In genomic region chr1:3889952-3890351, GRCh38 we compare ENCODE assay signal across 17 cellular contexts. TPM values are rescaled to one million over a fixed set of nuclear protein-coding genes. Genes with fewer than 3 reads are reported as not detected.
DNase-seq lines count a peak whose midpoint lies in the region; ATAC-seq and TF ChIP-seq lines count a peak whose summit lies in the region.
"Had no signal": no experiment of that assay in that cellular context is flagged by ENCODE, and none has a peak within 500 bp of the region (broad histone marks: within the 10 kb centered on the region; RNA-seq: fewer than 3 reads in every experiment).

No MANE protein-coding gene starts in this region.

- H2BK120ac ChIP-seq in H9 (ENCODE audit: low read depth, low read length, poor library complexity, severe bottlenecking), result no peak overlapping the region

- H3K4me2 ChIP-seq in H9 (ENCODE audit: insufficient read depth, insufficient read length, low read length), result no peak overlapping the region

- no peaks in the 10 kb centered on the region for H3K23me2 ChIP-seq in H9 (ENCODE audit: insufficient read length, low read depth, low read length, poor library complexity, severe bottlenecking)

- no peak overlapping the region for H2AFZ ChIP-seq in H9 (ENCODE audit: low read length)

- no peaks in the 10 kb centered on the region for H3K27me3 Mint-ChIP-seq in activated CD4-positive, alpha-beta T cell treated with anti-CD3 and anti-CD28 coated beads, Interleukin-2, amount 10 ng/mL, durations not matched to agents 24 days and 14 days
- no peaks in the 10 kb centered on the region; the same call in 1 of the 2 replicates for H3K27me3 Mint-ChIP-seq in H9 (ENCODE audit: low read depth)
- H3K27me3 Mint-ChIP-seq in activated T-helper 17 cell treated with anti-CD3 and anti-CD28 coated beads, Interleukin-2, amount 50 U/mL, for 72 hours, result no peaks in the 10 kb centered on the region
- H3K27me3 Mint-ChIP-seq in naive thymus-derived CD8-positive, alpha-beta T cell, result no peaks in the 10 kb centered on the region

- H2AK5ac ChIP-seq in H9 (ENCODE audit: insufficient read length, low read length), result no peak overlapping the region

- H3K4me1 ChIP-seq in H9 (ENCODE audit: insufficient read depth, low read length), result no peaks in the 10 kb centered on the region
- H3K4me1 ChIP-seq: BE2C had no signal

- H4K20me1 ChIP-seq in H9 (ENCODE audit: control insufficient read depth, insufficient read depth, insufficient read length), result no peaks in the 10 kb centered on the region

- no peak overlapping the region for H4K8ac ChIP-seq in H9 (replicated peaks; ENCODE audit: insufficient read length, low read depth, low read length)

- H3T11ph ChIP-seq in H9 (ENCODE audit: low read length), result no peak overlapping the region

- H2BK12ac ChIP-seq in H9 (ENCODE audit: insufficient read length, low read depth, low read length), result no peak overlapping the region

- H3K36me3 Mint-ChIP-seq in activated CD4-positive, alpha-beta T cell treated with anti-CD3 and anti-CD28 coated beads, Interleukin-2, amount 10 ng/mL, durations not matched to agents 24 days and 14 days (ENCODE audit: low read depth), result peaks cover 48% of the 10 kb centered on the region
- H3K36me3 Mint-ChIP-seq in H9 (ENCODE audit: insufficient read depth in 1 of 3, low read depth in 3 of 3), result peaks cover 23 to 44% (median 40%) of the 10 kb centered on the region in 3 experiments; a peak in 6 of 7 replicates
- peaks cover 71% of the 10 kb centered on the region for H3K36me3 Mint-ChIP-seq in activated T-helper 17 cell treated with anti-CD3 and anti-CD28 coated beads, Interleukin-2, amount 50 U/mL, for 72 hours (ENCODE audit: low read depth)
- peaks cover 5 to 65% (median 15%) of the 10 kb centered on the region in 3 donors for H3K36me3 Mint-ChIP-seq in naive thymus-derived CD8-positive, alpha-beta T cell

- H3K79me2 ChIP-seq in H9 (ENCODE audit: insufficient read depth, low read length), result peaks cover 4% of the 10 kb centered on the region; the same call in 1 of the 2 replicates

- H3K14ac ChIP-seq in H9 (ENCODE audit: insufficient read depth, low read length), result no peak overlapping the region

- H3K18ac ChIP-seq in H9 (ENCODE audit: insufficient read length, low read depth, low read length), result no peak overlapping the region

- H3K56ac ChIP-seq in H9 (ENCODE audit: insufficient read length, low read depth, low read length), result no peak overlapping the region

- H3K9me3 Mint-ChIP-seq in activated CD4-positive, alpha-beta T cell treated with anti-CD3 and anti-CD28 coated beads, Interleukin-2, amount 10 ng/mL, durations not matched to agents 24 days and 14 days, result no peaks in the 10 kb centered on the region
- peaks cover 0 to 1% of the 10 kb centered on the region in 2 experiments; a peak in 1 of 5 replicates for H3K9me3 Mint-ChIP-seq in H9
- no peaks in the 10 kb centered on the region for H3K9me3 Mint-ChIP-seq in activated T-helper 17 cell treated with anti-CD3 and anti-CD28 coated beads, Interleukin-2, amount 50 U/mL, for 72 hours
- no peaks in the 10 kb centered on the region for H3K9me3 Mint-ChIP-seq in naive thymus-derived CD8-positive, alpha-beta T cell

- H2BK20ac ChIP-seq in H9 (ENCODE audit: low read depth, low read length, poor library complexity, severe bottlenecking), result no peak overlapping the region

- no peak for TF ChIP-seq CTCF in H9 (conservative IDR thresholded peaks at IDR 0.05)

- DNase-seq in activated CD4-positive, alpha-beta T cell treated with anti-CD3 and anti-CD28 coated beads, Interleukin-2, amount 10 ng/mL, durations not matched to agents 24 days and 14 days, result no peak
- no peak for DNase-seq in activated CD4-positive, alpha-beta T cell treated with anti-CD3 and anti-CD28 coated beads, Interleukin-2, amount 50 U/mL, for 4 hours
- DNase-seq in H9, result no peak
- peak in 1 of 10 donors; percentile 24 for DNase-seq in naive thymus-derived CD8-positive, alpha-beta T cell
- no peak for DNase-seq in NCI-H524 (lab: John Stamatoyannopoulos, UW)
- DNase-seq in HCEC 1CT, result no peak
- DNase-seq: 8988T; activated CD4-positive, alpha-beta T cell treated with anti-CD3 and anti-CD28 coated beads for 48 hours; BE2C; islet precursor cell; mammary epithelial cell; NCI-H1436; stimulated activated CD4-positive, alpha-beta T cell treated with anti-CD3 and anti-CD28 coated beads, Interleukin-4, amount 100 ng/mL, for 1 hour; T1000 had no signal

- peak; percentile 44 for ATAC-seq in activated T-helper 17 cell treated with anti-CD3 and anti-CD28 coated beads, Interleukin-2, amount 50 U/mL, for 72 hours (replicated peaks)
- ATAC-seq in naive thymus-derived CD8-positive, alpha-beta T cell, result no peak
- ATAC-seq in GM19397 (IDR thresholded peaks at IDR 0.05; ENCODE audit: unreplicated experiment), result no peak

- H3K4me1 Mint-ChIP-seq in activated CD4-positive, alpha-beta T cell treated with anti-CD3 and anti-CD28 coated beads, Interleukin-2, amount 10 ng/mL, durations not matched to agents 24 days and 14 days, result peaks cover 21% of the 10 kb centered on the region
- no peaks in the 10 kb centered on the region for H3K4me1 Mint-ChIP-seq in H9
- peaks cover 18% of the 10 kb centered on the region for H3K4me1 Mint-ChIP-seq in activated T-helper 17 cell treated with anti-CD3 and anti-CD28 coated beads, Interleukin-2, amount 50 U/mL, for 72 hours
- H3K4me1 Mint-ChIP-seq in naive thymus-derived CD8-positive, alpha-beta T cell, result peaks cover 0 to 25% (median 13%) of the 10 kb centered on the region in 4 donors

- no peaks in the 10 kb centered on the region for H3K9me3 ChIP-seq in H9 (ENCODE audit: control insufficient read depth, low read depth, low read length)
- H3K9me3 ChIP-seq: BE2C, thoracic aorta had no signal

- H3K4ac ChIP-seq in H9 (ENCODE audit: low read depth, low read length), result no peak overlapping the region

- no peak overlapping the region for H2BK5ac ChIP-seq in H9 (ENCODE audit: insufficient read length, low read length)

- H3K4me3 Mint-ChIP-seq in activated CD4-positive, alpha-beta T cell treated with anti-CD3 and anti-CD28 coated beads, Interleukin-2, amount 10 ng/mL, durations not matched to agents 24 days and 14 days, result no peak overlapping the region
- no peak overlapping the region for H3K4me3 Mint-ChIP-seq in H9
- H3K4me3 Mint-ChIP-seq in activated T-helper 17 cell treated with anti-CD3 and anti-CD28 coated beads, Interleukin-2, amount 50 U/mL, for 72 hours, result peak overlapping the region; percentile 67
- H3K4me3 Mint-ChIP-seq in naive thymus-derived CD8-positive, alpha-beta T cell, result peak overlapping the region in 2 of 10 donors; percentile 57 to 84

- peak overlapping the region; percentile 69 for H3K27ac Mint-ChIP-seq in activated CD4-positive, alpha-beta T cell treated with anti-CD3 and anti-CD28 coated beads, Interleukin-2, amount 10 ng/mL, durations not matched to agents 24 days and 14 days
- H3K27ac Mint-ChIP-seq in H9, result no peak overlapping the region
- H3K27ac Mint-ChIP-seq in activated T-helper 17 cell treated with anti-CD3 and anti-CD28 coated beads, Interleukin-2, amount 50 U/mL, for 72 hours, result peak overlapping the region; percentile 89
- H3K27ac Mint-ChIP-seq in naive thymus-derived CD8-positive, alpha-beta T cell, result peak overlapping the region in 7 of 10 donors; percentile 14 to 95 (median 72)

- peaks cover 4% of the 10 kb centered on the region for H3K79me1 ChIP-seq in H9 (ENCODE audit: insufficient read depth, low read depth, low read length, poor library complexity, severe bottlenecking)

- POLR2A ChIA-PET in naive thymus-derived CD8-positive, alpha-beta T cell (lab: Charles Lee), result interaction anchor here (1.2 kb wide), 1 partner anchor 10 kb away, joined by 4 read pairs; the partner anchor contains the start of gene C1orf174

- H3K27me3 ChIP-seq in H9 (ENCODE audit: insufficient read depth, low read length), result no peaks in the 10 kb centered on the region
- H3K27me3 ChIP-seq: BE2C had no signal

- no peak overlapping the region for H4K5ac ChIP-seq in H9 (ENCODE audit: insufficient read length, low read depth, low read length)

- no peak overlapping the region for H3K23ac ChIP-seq in H9 (ENCODE audit: insufficient read length, low read depth, low read length)

- no CpG with 5 or more reads among the region's 14 CpGs for WGBS in H9 (ENCODE audit: extremely low coverage, insufficient read length, low lambda C conversion rate)

- peak overlapping the region; percentile 12; the same call in 1 of the 2 replicates for H2BK15ac ChIP-seq in H9 (ENCODE audit: low read depth, low read length)

- no peak overlapping the region for H3K27ac ChIP-seq in H9 (ENCODE audit: insufficient read length, low read depth, low read length)
- H3K27ac ChIP-seq: thoracic aorta had no signal

- intact Hi-C loops in activated CD4-positive, alpha-beta T cell treated with anti-CD3 and anti-CD28 coated beads, Interleukin-2, amount 10 ng/mL, durations not matched to agents 24 days and 14 days (cut with micrococcal nuclease), result loop anchor here (2.0 kb wide), 1 partner anchor 33 kb away; the partner anchor contains the start of genes CEP104 and DFFB

- H3K9ac ChIP-seq in H9 (ENCODE audit: extremely low read depth, insufficient read length, low read length), result no peak overlapping the region

- H4K91ac ChIP-seq in H9 (ENCODE audit: insufficient read length, low read depth, low read length), result no peak overlapping the region

RNA-seq across cellular contexts. Expression of gene C1orf174, which starts 10.1 kb away (rescaled TPM):
- 50.5 and 51.5 TPM in 2 replicates for total RNA-seq in activated CD4-positive, alpha-beta T cell treated with anti-CD3 and anti-CD28 coated beads, Interleukin-2, amount 10 ng/mL, durations not matched to agents 24 days and 14 days
- 20.6 and 21.1 TPM in 2 replicates for total RNA-seq in H9 (2021)
- 10 to 100 TPM; 25.1 to 33.2 TPM for total RNA-seq in activated T-helper 17 cell treated with anti-CD3 and anti-CD28 coated beads, Interleukin-2, amount 50 U/mL, for 72 hours
- total RNA-seq in naive thymus-derived CD8-positive, alpha-beta T cell, result 10 to 100 TPM; 27.7 to 29.9 TPM
- 10 to 100 TPM; 16.4 to 27.6 (median 17.9) TPM for polyA plus RNA-seq in naive thymus-derived CD8-positive, alpha-beta T cell

RNA-seq across cellular contexts. Expression of gene DFFB, which starts 32.7 kb away (rescaled TPM):
- total RNA-seq in activated CD4-positive, alpha-beta T cell treated with anti-CD3 and anti-CD28 coated beads, Interleukin-2, amount 10 ng/mL, durations not matched to agents 24 days and 14 days, result 15.0 and 15.9 TPM in 2 replicates
- 9.1 and 9.7 TPM in 2 replicates for total RNA-seq in H9 (2021)
- total RNA-seq in activated T-helper 17 cell treated with anti-CD3 and anti-CD28 coated beads, Interleukin-2, amount 50 U/mL, for 72 hours, result 10 to 100 TPM; 13.0 to 18.5 TPM
- total RNA-seq in naive thymus-derived CD8-positive, alpha-beta T cell, result 10 to 100 TPM; 20.6 to 21.1 TPM
- polyA plus RNA-seq in naive thymus-derived CD8-positive, alpha-beta T cell, result 10 to 100 TPM in 1 of 3 donors, 1 to 10 TPM in 2; 8.5 to 12.5 (median 9.8) TPM

RNA-seq across cellular contexts. Expression of gene CEP104, which starts 32.9 kb away (rescaled TPM):
- 46.2 and 48.1 TPM in 2 replicates for total RNA-seq in activated CD4-positive, alpha-beta T cell treated with anti-CD3 and anti-CD28 coated beads, Interleukin-2, amount 10 ng/mL, durations not matched to agents 24 days and 14 days
- 34.5 and 40.8 TPM in 2 replicates for total RNA-seq in H9 (2021)
- total RNA-seq in activated T-helper 17 cell treated with anti-CD3 and anti-CD28 coated beads, Interleukin-2, amount 50 U/mL, for 72 hours, result 10 to 100 TPM; 17.8 to 39.4 TPM
- 10 to 100 TPM; 51.3 to 59.0 TPM for total RNA-seq in naive thymus-derived CD8-positive, alpha-beta T cell
- 10 to 100 TPM; 13.1 to 19.4 (median 18.4) TPM for polyA plus RNA-seq in naive thymus-derived CD8-positive, alpha-beta T cell

Comparison
In these comparisons a context has a peak if more than half of its experiments do, and no peak if none do; other contexts are left out.
1. H3K27ac Mint-ChIP-seq: peak in activated CD4-positive, alpha-beta T cell treated with anti-CD3 and anti-CD28 coated beads, Interleukin-2, amount 10 ng/mL, durations not matched to agents 24 days and 14 days (single experiment), activated T-helper 17 cell treated with anti-CD3 and anti-CD28 coated beads, Interleukin-2, amount 50 U/mL, for 72 hours (single experiment) and naive thymus-derived CD8-positive, alpha-beta T cell (7 of 10); none in H9 (0 of 3).